Comparison of ENCODE assay signal across 21 cellular contexts in the genomic region with DNA sequence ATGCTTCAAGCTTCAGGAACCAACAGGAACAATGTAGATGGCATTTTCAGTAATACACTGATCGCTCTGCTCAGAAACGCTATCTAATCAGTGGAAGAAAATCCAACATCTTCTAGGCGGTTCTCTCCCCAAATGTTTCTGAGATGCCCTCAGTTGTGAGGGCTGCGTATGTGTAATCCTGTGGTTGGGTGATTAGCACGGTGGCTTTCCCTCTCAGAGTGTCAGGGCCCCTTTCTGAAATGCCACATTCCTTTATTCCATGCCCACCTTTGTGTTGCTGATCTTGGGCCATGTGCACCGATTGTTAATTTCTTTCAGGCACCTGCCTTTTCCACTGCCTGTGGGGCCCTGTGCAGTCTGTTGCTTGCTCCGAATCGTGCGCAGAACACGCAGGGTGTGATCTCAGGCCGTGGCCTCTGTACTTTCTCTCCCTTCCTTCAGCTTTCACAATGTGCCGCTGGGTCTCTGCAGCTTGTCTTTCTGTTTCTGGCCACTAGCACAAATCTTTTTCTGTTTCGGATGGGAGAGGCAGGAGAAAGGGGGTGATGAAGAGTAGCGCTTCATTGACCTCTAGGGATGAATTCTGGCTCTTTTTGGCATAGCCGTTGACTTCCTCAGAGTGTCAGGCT.
"Had no signal": no experiment of that assay in that cellular context is flagged by ENCODE, and none has a peak within 500 bp of the region (broad histone marks: within the 10 kb centered on the region; RNA-seq: fewer than 3 reads in every experiment).

No MANE protein-coding gene starts in this region.

- H3K27ac ChIP-seq: HL-60, KMS-11, SJSA1, SK-N-MC had no signal

- H3K36me3 Mint-ChIP-seq: IgD-negative memory B cell had no signal

- H3K36me3 ChIP-seq: SJSA1 had no signal

- H3K9me3 Mint-ChIP-seq: IgD-negative memory B cell had no signal

- H3K27ac Mint-ChIP-seq: IgD-negative memory B cell had no signal

- H3K4me3 ChIP-seq: K562, SJSA1, SK-N-MC had no signal

- FAIRE-seq: HTR-8/SVneo, K562, RCC 7860 had no signal

- H3K4me1 Mint-ChIP-seq: IgD-negative memory B cell had no signal

- DNase-seq: Kasumi-1, MM.1S, NCI-H1092 treated with DMSO at 0.1 percent for 48 hours, NCI-H1436, NCI-H187 treated with DMSO at 0.1 percent for 48 hours, NCI-H2029 treated with DMSO at 0.1 percent for 48 hours, NCI-H2171 treated with DMSO at 0.1 percent for 48 hours, NCI-H524, NCI-H526 treated with DMSO at 0.1 percent for 48 hours, NCI-H774, Right ventricle myocardium superior, RPMI8226, SIG-M5 had no signal

- H3K27me3 ChIP-seq: SJSA1 had no signal

- H3K4me2 ChIP-seq: KMS-11 had no signal

- H3K9ac ChIP-seq: KMS-11 had no signal

- H3K4me1 ChIP-seq: SJSA1 had no signal

- H3K9me3 ChIP-seq: SJSA1 had no signal
